Comparison of ENCODE assay signal across 2 cellular contexts in the genomic region with DNA sequence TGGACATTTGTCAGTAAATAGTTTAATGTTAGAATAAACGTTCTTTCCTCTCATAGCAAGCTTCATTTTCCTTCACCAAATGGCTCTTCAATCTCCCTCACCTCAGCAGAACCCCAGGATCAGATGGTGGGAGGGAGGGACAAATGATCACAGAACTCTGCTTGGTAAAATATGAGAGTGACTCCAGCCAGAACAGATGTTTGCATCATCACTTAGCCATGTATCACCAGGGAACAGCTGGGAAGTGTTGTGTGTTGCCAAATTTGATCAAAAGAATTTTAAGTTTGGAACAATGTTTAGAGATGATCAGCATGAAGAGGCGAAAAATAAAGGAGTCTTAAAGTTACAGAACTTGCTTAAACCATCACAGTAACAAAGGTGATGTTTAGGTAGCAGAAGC.
TF ChIP-seq lines count a peak whose summit lies in the region.

No MANE protein-coding gene starts in this region.

TF ChIP-seq in HepG2, 621 proteins besides CTCF, POLR2A, EP300 and RAD21 (continued from another document):
- TF ChIP-seq HNRNPLL (IDR thresholded peaks at IDR 0.05; ENCODE audit: low read depth, low read length, poor library complexity, severe bottlenecking) (no peak), HHEX (CRISPR knock-in tag; IDR thresholded peaks at IDR 0.05) (no peak)
- TF ChIP-seq, protein P1, sequence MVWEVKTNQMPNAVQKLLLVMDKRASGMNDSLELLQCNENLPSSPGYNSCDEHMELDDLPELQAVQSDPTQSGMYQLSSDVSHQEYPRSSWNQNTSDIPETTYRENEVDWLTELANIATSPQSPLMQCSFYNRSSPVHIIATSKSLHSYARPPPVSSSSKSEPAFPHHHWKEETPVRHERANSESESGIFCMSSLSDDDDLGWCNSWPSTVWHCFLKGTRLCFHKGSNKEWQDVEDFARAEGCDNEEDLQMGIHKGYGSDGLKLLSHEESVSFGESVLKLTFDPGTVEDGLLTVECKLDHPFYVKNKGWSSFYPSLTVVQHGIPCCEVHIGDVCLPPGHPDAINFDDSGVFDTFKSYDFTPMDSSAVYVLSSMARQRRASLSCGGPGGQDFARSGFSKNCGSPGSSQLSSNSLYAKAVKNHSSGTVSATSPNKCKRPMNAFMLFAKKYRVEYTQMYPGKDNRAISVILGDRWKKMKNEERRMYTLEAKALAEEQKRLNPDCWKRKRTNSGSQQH (CRISPR knock-in tag; IDR thresholded peaks at IDR 0.05; ENCODE audit: low read depth), result no peak
- TF ChIP-seq, protein P2, sequence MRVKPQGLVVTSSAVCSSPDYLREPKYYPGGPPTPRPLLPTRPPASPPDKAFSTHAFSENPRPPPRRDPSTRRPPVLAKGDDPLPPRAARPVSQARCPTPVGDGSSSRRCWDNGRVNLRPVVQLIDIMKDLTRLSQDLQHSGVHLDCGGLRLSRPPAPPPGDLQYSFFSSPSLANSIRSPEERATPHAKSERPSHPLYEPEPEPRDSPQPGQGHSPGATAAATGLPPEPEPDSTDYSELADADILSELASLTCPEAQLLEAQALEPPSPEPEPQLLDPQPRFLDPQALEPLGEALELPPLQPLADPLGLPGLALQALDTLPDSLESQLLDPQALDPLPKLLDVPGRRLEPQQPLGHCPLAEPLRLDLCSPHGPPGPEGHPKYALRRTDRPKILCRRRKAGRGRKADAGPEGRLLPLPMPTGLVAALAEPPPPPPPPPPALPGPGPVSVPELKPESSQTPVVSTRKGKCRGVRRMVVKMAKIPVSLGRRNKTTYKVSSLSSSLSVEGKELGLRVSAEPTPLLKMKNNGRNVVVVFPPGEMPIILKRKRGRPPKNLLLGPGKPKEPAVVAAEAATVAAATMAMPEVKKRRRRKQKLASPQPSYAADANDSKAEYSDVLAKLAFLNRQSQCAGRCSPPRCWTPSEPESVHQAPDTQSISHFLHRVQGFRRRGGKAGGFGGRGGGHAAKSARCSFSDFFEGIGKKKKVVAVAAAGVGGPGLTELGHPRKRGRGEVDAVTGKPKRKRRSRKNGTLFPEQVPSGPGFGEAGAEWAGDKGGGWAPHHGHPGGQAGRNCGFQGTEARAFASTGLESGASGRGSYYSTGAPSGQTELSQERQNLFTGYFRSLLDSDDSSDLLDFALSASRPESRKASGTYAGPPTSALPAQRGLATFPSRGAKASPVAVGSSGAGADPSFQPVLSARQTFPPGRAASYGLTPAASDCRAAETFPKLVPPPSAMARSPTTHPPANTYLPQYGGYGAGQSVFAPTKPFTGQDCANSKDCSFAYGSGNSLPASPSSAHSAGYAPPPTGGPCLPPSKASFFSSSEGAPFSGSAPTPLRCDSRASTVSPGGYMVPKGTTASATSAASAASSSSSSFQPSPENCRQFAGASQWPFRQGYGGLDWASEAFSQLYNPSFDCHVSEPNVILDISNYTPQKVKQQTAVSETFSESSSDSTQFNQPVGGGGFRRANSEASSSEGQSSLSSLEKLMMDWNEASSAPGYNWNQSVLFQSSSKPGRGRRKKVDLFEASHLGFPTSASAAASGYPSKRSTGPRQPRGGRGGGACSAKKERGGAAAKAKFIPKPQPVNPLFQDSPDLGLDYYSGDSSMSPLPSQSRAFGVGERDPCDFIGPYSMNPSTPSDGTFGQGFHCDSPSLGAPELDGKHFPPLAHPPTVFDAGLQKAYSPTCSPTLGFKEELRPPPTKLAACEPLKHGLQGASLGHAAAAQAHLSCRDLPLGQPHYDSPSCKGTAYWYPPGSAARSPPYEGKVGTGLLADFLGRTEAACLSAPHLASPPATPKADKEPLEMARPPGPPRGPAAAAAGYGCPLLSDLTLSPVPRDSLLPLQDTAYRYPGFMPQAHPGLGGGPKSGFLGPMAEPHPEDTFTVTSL (CRISPR knock-in tag; IDR thresholded peaks at IDR 0.05; ENCODE audit: borderline replicate concordance), result no peak

TF ChIP-seq in WTC11, 78 proteins besides CTCF, POLR2A, EP300 and RAD21:
- TF ChIP-seq, protein P3, sequence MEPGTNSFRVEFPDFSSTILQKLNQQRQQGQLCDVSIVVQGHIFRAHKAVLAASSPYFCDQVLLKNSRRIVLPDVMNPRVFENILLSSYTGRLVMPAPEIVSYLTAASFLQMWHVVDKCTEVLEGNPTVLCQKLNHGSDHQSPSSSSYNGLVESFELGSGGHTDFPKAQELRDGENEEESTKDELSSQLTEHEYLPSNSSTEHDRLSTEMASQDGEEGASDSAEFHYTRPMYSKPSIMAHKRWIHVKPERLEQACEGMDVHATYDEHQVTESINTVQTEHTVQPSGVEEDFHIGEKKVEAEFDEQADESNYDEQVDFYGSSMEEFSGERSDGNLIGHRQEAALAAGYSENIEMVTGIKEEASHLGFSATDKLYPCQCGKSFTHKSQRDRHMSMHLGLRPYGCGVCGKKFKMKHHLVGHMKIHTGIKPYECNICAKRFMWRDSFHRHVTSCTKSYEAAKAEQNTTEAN (CRISPR knock-in tag; IDR thresholded peaks at IDR 0.05), result no peak
- no peak for TF ChIP-seq CREM (CRISPR knock-in tag; IDR thresholded peaks at IDR 0.05)
- TF ChIP-seq, protein P4, sequence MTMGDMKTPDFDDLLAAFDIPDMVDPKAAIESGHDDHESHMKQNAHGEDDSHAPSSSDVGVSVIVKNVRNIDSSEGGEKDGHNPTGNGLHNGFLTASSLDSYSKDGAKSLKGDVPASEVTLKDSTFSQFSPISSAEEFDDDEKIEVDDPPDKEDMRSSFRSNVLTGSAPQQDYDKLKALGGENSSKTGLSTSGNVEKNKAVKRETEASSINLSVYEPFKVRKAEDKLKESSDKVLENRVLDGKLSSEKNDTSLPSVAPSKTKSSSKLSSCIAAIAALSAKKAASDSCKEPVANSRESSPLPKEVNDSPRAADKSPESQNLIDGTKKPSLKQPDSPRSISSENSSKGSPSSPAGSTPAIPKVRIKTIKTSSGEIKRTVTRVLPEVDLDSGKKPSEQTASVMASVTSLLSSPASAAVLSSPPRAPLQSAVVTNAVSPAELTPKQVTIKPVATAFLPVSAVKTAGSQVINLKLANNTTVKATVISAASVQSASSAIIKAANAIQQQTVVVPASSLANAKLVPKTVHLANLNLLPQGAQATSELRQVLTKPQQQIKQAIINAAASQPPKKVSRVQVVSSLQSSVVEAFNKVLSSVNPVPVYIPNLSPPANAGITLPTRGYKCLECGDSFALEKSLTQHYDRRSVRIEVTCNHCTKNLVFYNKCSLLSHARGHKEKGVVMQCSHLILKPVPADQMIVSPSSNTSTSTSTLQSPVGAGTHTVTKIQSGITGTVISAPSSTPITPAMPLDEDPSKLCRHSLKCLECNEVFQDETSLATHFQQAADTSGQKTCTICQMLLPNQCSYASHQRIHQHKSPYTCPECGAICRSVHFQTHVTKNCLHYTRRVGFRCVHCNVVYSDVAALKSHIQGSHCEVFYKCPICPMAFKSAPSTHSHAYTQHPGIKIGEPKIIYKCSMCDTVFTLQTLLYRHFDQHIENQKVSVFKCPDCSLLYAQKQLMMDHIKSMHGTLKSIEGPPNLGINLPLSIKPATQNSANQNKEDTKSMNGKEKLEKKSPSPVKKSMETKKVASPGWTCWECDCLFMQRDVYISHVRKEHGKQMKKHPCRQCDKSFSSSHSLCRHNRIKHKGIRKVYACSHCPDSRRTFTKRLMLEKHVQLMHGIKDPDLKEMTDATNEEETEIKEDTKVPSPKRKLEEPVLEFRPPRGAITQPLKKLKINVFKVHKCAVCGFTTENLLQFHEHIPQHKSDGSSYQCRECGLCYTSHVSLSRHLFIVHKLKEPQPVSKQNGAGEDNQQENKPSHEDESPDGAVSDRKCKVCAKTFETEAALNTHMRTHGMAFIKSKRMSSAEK (CRISPR knock-in tag; IDR thresholded peaks at IDR 0.05; ENCODE audit: borderline replicate concordance), result no peak
- TF ChIP-seq ZNF671 (CRISPR knock-in tag; IDR thresholded peaks at IDR 0.05), result no peak
- TF ChIP-seq, protein P5, sequence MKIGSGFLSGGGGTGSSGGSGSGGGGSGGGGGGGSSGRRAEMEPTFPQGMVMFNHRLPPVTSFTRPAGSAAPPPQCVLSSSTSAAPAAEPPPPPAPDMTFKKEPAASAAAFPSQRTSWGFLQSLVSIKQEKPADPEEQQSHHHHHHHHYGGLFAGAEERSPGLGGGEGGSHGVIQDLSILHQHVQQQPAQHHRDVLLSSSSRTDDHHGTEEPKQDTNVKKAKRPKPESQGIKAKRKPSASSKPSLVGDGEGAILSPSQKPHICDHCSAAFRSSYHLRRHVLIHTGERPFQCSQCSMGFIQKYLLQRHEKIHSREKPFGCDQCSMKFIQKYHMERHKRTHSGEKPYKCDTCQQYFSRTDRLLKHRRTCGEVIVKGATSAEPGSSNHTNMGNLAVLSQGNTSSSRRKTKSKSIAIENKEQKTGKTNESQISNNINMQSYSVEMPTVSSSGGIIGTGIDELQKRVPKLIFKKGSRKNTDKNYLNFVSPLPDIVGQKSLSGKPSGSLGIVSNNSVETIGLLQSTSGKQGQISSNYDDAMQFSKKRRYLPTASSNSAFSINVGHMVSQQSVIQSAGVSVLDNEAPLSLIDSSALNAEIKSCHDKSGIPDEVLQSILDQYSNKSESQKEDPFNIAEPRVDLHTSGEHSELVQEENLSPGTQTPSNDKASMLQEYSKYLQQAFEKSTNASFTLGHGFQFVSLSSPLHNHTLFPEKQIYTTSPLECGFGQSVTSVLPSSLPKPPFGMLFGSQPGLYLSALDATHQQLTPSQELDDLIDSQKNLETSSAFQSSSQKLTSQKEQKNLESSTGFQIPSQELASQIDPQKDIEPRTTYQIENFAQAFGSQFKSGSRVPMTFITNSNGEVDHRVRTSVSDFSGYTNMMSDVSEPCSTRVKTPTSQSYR (CRISPR knock-in tag; IDR thresholded peaks at IDR 0.05), result no peak
- TF ChIP-seq OVOL2 (CRISPR knock-in tag; IDR thresholded peaks at IDR 0.05; ENCODE audit: borderline replicate concordance), result no peak
- TF ChIP-seq MYBL2 (CRISPR knock-in tag; IDR thresholded peaks at IDR 0.05), result no peak
- no peak for TF ChIP-seq ZNF138 (CRISPR knock-in tag; conservative IDR thresholded peaks at IDR 0.05)
- no peak for TF ChIP-seq ZNF317 (CRISPR knock-in tag; IDR thresholded peaks at IDR 0.05; ENCODE audit: borderline replicate concordance, low read depth)
- TF ChIP-seq, protein P6, sequence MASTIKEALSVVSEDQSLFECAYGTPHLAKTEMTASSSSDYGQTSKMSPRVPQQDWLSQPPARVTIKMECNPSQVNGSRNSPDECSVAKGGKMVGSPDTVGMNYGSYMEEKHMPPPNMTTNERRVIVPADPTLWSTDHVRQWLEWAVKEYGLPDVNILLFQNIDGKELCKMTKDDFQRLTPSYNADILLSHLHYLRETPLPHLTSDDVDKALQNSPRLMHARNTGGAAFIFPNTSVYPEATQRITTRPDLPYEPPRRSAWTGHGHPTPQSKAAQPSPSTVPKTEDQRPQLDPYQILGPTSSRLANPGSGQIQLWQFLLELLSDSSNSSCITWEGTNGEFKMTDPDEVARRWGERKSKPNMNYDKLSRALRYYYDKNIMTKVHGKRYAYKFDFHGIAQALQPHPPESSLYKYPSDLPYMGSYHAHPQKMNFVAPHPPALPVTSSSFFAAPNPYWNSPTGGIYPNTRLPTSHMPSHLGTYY (CRISPR knock-in tag; IDR thresholded peaks at IDR 0.05), result no peak
- TF ChIP-seq, protein P7, sequence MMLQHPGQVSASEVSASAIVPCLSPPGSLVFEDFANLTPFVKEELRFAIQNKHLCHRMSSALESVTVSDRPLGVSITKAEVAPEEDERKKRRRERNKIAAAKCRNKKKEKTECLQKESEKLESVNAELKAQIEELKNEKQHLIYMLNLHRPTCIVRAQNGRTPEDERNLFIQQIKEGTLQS (CRISPR knock-in tag; conservative IDR thresholded peaks at IDR 0.05), result no peak
- TF ChIP-seq, protein P8, sequence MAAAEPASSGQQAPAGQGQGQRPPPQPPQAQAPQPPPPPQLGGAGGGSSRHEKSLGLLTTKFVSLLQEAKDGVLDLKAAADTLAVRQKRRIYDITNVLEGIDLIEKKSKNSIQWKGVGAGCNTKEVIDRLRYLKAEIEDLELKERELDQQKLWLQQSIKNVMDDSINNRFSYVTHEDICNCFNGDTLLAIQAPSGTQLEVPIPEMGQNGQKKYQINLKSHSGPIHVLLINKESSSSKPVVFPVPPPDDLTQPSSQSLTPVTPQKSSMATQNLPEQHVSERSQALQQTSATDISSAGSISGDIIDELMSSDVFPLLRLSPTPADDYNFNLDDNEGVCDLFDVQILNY (CRISPR knock-in tag; IDR thresholded peaks at IDR 0.05), result no peak
- TF ChIP-seq FOXK1 (CRISPR knock-in tag; IDR thresholded peaks at IDR 0.05), result no peak
- TF ChIP-seq, protein P9, sequence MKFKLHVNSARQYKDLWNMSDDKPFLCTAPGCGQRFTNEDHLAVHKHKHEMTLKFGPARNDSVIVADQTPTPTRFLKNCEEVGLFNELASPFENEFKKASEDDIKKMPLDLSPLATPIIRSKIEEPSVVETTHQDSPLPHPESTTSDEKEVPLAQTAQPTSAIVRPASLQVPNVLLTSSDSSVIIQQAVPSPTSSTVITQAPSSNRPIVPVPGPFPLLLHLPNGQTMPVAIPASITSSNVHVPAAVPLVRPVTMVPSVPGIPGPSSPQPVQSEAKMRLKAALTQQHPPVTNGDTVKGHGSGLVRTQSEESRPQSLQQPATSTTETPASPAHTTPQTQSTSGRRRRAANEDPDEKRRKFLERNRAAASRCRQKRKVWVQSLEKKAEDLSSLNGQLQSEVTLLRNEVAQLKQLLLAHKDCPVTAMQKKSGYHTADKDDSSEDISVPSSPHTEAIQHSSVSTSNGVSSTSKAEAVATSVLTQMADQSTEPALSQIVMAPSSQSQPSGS (CRISPR knock-in tag; IDR thresholded peaks at IDR 0.05; ENCODE audit: borderline replicate concordance, low read depth), result no peak
- TF ChIP-seq, protein P10, sequence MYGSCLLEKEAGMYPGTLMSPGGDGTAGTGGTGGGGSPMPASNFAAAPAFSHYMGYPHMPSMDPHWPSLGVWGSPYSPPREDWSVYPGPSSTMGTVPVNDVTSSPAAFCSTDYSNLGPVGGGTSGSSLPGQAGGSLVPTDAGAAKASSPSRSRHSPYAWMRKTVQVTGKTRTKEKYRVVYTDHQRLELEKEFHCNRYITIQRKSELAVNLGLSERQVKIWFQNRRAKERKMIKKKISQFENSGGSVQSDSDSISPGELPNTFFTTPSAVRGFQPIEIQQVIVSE (CRISPR knock-in tag; IDR thresholded peaks at IDR 0.05; ENCODE audit: borderline replicate concordance), result no peak
- TF ChIP-seq SP1 (CRISPR knock-in tag; conservative IDR thresholded peaks at IDR 0.05), result no peak
